ENCODE assay signal across 1 cellular context in the genomic region with DNA sequence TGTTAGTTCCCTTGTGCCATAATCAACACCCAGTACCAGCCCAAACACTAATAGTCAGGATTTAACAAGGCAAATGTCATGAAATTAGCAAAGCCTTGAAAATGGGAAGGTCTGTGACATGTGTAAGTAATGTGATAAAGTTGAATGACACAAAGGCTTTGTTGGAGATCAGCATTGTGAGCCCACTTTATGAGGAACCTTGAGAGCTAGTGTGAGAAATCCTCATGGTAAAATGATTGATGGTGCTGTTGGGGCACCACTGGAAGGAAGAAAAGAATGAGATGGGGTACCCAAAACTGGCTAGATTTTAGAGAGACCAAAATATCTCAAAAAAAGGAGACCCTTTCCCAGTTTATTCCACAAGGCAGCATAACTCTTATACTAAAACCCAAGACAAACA.
TF ChIP-seq lines count a peak whose summit lies in the region.

No MANE protein-coding gene starts in this region.

TF ChIP-seq in HepG2, 621 proteins besides CTCF, POLR2A, EP300 and RAD21:
- no peak for TF ChIP-seq ZNF350 (CRISPR knock-in tag; IDR thresholded peaks at IDR 0.05; ENCODE audit: borderline replicate concordance, low read depth)
- TF ChIP-seq MED8 (CRISPR knock-in tag; IDR thresholded peaks at IDR 0.05; ENCODE audit: insufficient replicate concordance): no peak
- TF ChIP-seq FOXK2 (IDR thresholded peaks at IDR 0.05): no peak
- TF ChIP-seq YEATS4 (CRISPR knock-in tag; IDR thresholded peaks at IDR 0.05; ENCODE audit: borderline replicate concordance): no peak
- TF ChIP-seq, protein P1, sequence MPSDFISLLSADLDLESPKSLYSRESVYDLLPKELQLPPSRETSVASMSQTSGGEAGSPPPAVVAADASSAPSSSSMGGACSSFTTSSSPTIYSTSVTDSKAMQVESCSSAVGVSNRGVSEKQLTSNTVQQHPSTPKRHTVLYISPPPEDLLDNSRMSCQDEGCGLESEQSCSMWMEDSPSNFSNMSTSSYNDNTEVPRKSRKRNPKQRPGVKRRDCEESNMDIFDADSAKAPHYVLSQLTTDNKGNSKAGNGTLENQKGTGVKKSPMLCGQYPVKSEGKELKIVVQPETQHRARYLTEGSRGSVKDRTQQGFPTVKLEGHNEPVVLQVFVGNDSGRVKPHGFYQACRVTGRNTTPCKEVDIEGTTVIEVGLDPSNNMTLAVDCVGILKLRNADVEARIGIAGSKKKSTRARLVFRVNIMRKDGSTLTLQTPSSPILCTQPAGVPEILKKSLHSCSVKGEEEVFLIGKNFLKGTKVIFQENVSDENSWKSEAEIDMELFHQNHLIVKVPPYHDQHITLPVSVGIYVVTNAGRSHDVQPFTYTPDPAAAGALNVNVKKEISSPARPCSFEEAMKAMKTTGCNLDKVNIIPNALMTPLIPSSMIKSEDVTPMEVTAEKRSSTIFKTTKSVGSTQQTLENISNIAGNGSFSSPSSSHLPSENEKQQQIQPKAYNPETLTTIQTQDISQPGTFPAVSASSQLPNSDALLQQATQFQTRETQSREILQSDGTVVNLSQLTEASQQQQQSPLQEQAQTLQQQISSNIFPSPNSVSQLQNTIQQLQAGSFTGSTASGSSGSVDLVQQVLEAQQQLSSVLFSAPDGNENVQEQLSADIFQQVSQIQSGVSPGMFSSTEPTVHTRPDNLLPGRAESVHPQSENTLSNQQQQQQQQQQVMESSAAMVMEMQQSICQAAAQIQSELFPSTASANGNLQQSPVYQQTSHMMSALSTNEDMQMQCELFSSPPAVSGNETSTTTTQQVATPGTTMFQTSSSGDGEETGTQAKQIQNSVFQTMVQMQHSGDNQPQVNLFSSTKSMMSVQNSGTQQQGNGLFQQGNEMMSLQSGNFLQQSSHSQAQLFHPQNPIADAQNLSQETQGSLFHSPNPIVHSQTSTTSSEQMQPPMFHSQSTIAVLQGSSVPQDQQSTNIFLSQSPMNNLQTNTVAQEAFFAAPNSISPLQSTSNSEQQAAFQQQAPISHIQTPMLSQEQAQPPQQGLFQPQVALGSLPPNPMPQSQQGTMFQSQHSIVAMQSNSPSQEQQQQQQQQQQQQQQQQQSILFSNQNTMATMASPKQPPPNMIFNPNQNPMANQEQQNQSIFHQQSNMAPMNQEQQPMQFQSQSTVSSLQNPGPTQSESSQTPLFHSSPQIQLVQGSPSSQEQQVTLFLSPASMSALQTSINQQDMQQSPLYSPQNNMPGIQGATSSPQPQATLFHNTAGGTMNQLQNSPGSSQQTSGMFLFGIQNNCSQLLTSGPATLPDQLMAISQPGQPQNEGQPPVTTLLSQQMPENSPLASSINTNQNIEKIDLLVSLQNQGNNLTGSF (CRISPR knock-in tag; IDR thresholded peaks at IDR 0.05): no peak
- TF ChIP-seq, protein P2, sequence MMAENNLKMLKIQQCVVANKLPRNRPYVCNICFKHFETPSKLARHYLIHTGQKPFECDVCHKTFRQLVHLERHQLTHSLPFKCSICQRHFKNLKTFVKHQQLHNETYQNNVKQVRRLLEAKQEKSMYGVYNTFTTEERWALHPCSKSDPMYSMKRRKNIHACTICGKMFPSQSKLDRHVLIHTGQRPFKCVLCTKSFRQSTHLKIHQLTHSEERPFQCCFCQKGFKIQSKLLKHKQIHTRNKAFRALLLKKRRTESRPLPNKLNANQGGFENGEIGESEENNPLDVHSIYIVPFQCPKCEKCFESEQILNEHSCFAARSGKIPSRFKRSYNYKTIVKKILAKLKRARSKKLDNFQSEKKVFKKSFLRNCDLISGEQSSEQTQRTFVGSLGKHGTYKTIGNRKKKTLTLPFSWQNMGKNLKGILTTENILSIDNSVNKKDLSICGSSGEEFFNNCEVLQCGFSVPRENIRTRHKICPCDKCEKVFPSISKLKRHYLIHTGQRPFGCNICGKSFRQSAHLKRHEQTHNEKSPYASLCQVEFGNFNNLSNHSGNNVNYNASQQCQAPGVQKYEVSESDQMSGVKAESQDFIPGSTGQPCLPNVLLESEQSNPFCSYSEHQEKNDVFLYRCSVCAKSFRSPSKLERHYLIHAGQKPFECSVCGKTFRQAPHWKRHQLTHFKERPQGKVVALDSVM (CRISPR knock-in tag; IDR thresholded peaks at IDR 0.05): no peak
- no peak for TF ChIP-seq MBD4 (IDR thresholded peaks at IDR 0.05; ENCODE audit: borderline replicate concordance, low read length)
